Comparison of ENCODE assay signal across 1 cellular context in the genomic region with DNA sequence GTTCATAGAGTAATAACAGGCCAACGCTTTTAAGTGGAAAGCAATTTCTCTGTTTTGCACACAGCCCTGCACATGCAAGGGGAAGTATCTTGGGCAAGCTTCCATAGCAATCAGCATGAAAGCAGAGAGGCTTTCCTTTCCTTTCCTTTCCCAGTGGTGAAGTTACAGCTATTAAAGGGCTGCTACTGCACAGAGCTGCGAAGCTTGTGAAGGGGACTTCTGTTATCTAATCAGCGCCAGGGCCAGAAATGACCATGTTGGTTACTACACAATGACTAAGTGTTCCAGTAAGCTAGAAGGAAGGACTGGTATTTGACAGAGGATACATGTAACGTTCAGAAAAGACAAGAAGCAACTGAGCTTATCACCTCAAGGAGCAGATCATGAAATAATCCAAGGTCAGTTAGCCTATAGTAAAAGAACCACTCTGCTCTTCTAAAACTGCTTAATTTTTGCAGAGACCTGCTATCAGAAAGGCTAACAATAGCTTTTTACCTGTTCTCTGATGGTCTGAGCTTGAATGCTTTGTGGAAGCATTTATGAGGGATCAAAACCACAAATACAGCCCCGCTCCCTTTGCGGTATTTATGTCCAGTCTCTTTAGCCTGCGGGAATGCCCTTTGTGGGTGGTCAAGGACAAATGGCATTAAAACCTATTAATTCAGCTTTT.
TF ChIP-seq lines count a peak whose summit lies in the region.

No MANE protein-coding gene starts in this region.

TF ChIP-seq in K562, 482 proteins besides CTCF, POLR2A, EP300 and RAD21 (continued from another document and continues in another):
- TF ChIP-seq, protein P1, sequence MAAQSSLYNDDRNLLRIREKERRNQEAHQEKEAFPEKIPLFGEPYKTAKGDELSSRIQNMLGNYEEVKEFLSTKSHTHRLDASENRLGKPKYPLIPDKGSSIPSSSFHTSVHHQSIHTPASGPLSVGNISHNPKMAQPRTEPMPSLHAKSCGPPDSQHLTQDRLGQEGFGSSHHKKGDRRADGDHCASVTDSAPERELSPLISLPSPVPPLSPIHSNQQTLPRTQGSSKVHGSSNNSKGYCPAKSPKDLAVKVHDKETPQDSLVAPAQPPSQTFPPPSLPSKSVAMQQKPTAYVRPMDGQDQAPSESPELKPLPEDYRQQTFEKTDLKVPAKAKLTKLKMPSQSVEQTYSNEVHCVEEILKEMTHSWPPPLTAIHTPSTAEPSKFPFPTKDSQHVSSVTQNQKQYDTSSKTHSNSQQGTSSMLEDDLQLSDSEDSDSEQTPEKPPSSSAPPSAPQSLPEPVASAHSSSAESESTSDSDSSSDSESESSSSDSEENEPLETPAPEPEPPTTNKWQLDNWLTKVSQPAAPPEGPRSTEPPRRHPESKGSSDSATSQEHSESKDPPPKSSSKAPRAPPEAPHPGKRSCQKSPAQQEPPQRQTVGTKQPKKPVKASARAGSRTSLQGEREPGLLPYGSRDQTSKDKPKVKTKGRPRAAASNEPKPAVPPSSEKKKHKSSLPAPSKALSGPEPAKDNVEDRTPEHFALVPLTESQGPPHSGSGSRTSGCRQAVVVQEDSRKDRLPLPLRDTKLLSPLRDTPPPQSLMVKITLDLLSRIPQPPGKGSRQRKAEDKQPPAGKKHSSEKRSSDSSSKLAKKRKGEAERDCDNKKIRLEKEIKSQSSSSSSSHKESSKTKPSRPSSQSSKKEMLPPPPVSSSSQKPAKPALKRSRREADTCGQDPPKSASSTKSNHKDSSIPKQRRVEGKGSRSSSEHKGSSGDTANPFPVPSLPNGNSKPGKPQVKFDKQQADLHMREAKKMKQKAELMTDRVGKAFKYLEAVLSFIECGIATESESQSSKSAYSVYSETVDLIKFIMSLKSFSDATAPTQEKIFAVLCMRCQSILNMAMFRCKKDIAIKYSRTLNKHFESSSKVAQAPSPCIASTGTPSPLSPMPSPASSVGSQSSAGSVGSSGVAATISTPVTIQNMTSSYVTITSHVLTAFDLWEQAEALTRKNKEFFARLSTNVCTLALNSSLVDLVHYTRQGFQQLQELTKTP (IDR thresholded peaks at IDR 0.05; ENCODE audit: low read depth in 1 of 2, partially characterized antibody in 2 of 2), result peak; percentile 78 to 91
- TF ChIP-seq RBBP5 (IDR thresholded peaks at IDR 0.05; ENCODE audit: borderline replicate concordance, insufficient read depth, low read length, poor library complexity, severe bottlenecking) (peak; percentile 69), ELF1 (tag; IDR thresholded peaks at IDR 0.05) (peak; percentile 18; the same call in 1 of the 2 replicates), DMBX1 (CRISPR knock-in tag; IDR thresholded peaks at IDR 0.05; ENCODE audit: borderline replicate concordance) (peak; percentile 72; the same call in 1 of the 2 replicates), TBP (optimal IDR thresholded peaks at IDR 0.05; ENCODE audit: low read depth, low read length) (peak; percentile 73), CEBPB (tag; IDR thresholded peaks at IDR 0.05) (peak; percentile 82), ESRRA (IDR thresholded peaks at IDR 0.05; ENCODE audit: borderline replicate concordance, low read depth) (peak; percentile 97), RFX1 (IDR thresholded peaks at IDR 0.05) (peak; percentile 39; the same call in 1 of the 2 replicates), KDM5B (IDR thresholded peaks at IDR 0.05; ENCODE audit: insufficient replicate concordance, low read depth, low read length) (peak; percentile 31), STAT5B (CRISPR knock-in tag; IDR thresholded peaks at IDR 0.05) (no peak), NFRKB (IDR thresholded peaks at IDR 0.05; ENCODE audit: low read depth) (peak; percentile 93), RHOXF2B (CRISPR knock-in tag; conservative IDR thresholded peaks at IDR 0.05) (no peak), MBD2 (IDR thresholded peaks at IDR 0.05; ENCODE audit: borderline replicate concordance, low read depth) (peak; percentile 86), NBN (IDR thresholded peaks at IDR 0.05; ENCODE audit: low read depth) (peak; percentile 98), FOXK2 (conservative IDR thresholded peaks at IDR 0.05 in 1 of 2, IDR thresholded peaks at IDR 0.05 in 1 of 2; ENCODE audit: low read depth in 2 of 2) (peak; percentile 75 to 80; a peak in 3 of 4 replicates), ZNF316 (IDR thresholded peaks at IDR 0.05) (peak; percentile 93), SMAD1 (IDR thresholded peaks at IDR 0.05; ENCODE audit: low read depth, low read length, partially characterized antibody) (peak; percentile 89), ZNF766 (CRISPR knock-in tag; conservative IDR thresholded peaks at IDR 0.05) (peak; percentile 90), TAF1 (IDR thresholded peaks at IDR 0.05; ENCODE audit: control insufficient read depth, extremely low read depth, insufficient read depth, low read length, severe bottlenecking) (peak; percentile 63), POLR2H (tag; IDR thresholded peaks at IDR 0.05; ENCODE audit: low read depth) (peak; percentile 60; the same call in 1 of the 2 replicates), CBFA2T3 (IDR thresholded peaks at IDR 0.05) (peak; percentile 96), MAFG (tag; conservative IDR thresholded peaks at IDR 0.05) (peak; percentile 93), SREBF1 (IDR thresholded peaks at IDR 0.05; ENCODE audit: borderline replicate concordance, low read depth, low read length) (no peak), POLR2AphosphoS5 (IDR thresholded peaks at IDR 0.05; ENCODE audit: control insufficient read depth, insufficient read depth, low read depth, low read length) (peak; percentile 91), ZNF668 (CRISPR knock-in tag; IDR thresholded peaks at IDR 0.05) (peak; percentile 73; the same call in 1 of the 2 replicates), GABPB1 (CRISPR knock-in tag; IDR thresholded peaks at IDR 0.05) (peak; percentile 53), KLF16 (IDR thresholded peaks at IDR 0.05) (peak; percentile 82; the same call in 1 of the 2 replicates), HDAC3 (IDR thresholded peaks at IDR 0.05; ENCODE audit: borderline replicate concordance, partially characterized antibody) (peak; percentile 85), MEF2D (tag; conservative IDR thresholded peaks at IDR 0.05; ENCODE audit: low read depth) (peak; percentile 65; the same call in 1 of the 2 replicates), FOSL1 (tag; conservative IDR thresholded peaks at IDR 0.05) (peak; percentile 93), FOS (IDR thresholded peaks at IDR 0.05; ENCODE audit: extremely low read depth, insufficient read length) (peak; percentile 37), MYNN (IDR thresholded peaks at IDR 0.05) (peak; percentile 93), MYNN (CRISPR knock-in tag; IDR thresholded peaks at IDR 0.05) (no peak), BACH1 (tag; IDR thresholded peaks at IDR 0.05) (peak; percentile 73), ZBTB17 (CRISPR knock-in tag; IDR thresholded peaks at IDR 0.05) (0 out of 2 replicates have a peak, but pooled peaks have one; percentile 15), SP1 (CRISPR knock-in tag; IDR thresholded peaks at IDR 0.05) (peak; percentile 59; the same call in 1 of the 2 replicates), C11orf30 (IDR thresholded peaks at IDR 0.05; ENCODE audit: low read depth) (peak; percentile 94)
- TF ChIP-seq, protein P2, sequence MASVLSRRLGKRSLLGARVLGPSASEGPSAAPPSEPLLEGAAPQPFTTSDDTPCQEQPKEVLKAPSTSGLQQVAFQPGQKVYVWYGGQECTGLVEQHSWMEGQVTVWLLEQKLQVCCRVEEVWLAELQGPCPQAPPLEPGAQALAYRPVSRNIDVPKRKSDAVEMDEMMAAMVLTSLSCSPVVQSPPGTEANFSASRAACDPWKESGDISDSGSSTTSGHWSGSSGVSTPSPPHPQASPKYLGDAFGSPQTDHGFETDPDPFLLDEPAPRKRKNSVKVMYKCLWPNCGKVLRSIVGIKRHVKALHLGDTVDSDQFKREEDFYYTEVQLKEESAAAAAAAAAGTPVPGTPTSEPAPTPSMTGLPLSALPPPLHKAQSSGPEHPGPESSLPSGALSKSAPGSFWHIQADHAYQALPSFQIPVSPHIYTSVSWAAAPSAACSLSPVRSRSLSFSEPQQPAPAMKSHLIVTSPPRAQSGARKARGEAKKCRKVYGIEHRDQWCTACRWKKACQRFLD (CRISPR knock-in tag; IDR thresholded peaks at IDR 0.05), result peak; percentile 46; the same call in 1 of the 2 replicates
- TF ChIP-seq, protein P3, sequence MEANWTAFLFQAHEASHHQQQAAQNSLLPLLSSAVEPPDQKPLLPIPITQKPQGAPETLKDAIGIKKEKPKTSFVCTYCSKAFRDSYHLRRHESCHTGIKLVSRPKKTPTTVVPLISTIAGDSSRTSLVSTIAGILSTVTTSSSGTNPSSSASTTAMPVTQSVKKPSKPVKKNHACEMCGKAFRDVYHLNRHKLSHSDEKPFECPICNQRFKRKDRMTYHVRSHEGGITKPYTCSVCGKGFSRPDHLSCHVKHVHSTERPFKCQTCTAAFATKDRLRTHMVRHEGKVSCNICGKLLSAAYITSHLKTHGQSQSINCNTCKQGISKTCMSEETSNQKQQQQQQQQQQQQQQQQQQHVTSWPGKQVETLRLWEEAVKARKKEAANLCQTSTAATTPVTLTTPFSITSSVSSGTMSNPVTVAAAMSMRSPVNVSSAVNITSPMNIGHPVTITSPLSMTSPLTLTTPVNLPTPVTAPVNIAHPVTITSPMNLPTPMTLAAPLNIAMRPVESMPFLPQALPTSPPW (CRISPR knock-in tag; IDR thresholded peaks at IDR 0.05), result peak; percentile 48
- TF ChIP-seq, protein P4, sequence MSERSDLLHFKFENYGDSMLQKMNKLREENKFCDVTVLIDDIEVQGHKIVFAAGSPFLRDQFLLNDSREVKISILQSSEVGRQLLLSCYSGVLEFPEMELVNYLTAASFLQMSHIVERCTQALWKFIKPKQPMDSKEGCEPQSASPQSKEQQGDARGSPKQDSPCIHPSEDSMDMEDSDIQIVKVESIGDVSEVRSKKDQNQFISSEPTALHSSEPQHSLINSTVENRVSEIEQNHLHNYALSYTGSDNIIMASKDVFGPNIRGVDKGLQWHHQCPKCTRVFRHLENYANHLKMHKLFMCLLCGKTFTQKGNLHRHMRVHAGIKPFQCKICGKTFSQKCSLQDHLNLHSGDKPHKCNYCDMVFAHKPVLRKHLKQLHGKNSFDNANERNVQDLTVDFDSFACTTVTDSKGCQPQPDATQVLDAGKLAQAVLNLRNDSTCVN (CRISPR knock-in tag; IDR thresholded peaks at IDR 0.05), result peak; percentile 40; the same call in 1 of the 2 replicates
- TF ChIP-seq, protein P5, sequence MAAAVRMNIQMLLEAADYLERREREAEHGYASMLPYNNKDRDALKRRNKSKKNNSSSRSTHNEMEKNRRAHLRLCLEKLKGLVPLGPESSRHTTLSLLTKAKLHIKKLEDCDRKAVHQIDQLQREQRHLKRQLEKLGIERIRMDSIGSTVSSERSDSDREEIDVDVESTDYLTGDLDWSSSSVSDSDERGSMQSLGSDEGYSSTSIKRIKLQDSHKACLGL (CRISPR knock-in tag; IDR thresholded peaks at IDR 0.05; ENCODE audit: borderline replicate concordance, poor library complexity, severe bottlenecking), result no peak
- TF ChIP-seq, protein P6, sequence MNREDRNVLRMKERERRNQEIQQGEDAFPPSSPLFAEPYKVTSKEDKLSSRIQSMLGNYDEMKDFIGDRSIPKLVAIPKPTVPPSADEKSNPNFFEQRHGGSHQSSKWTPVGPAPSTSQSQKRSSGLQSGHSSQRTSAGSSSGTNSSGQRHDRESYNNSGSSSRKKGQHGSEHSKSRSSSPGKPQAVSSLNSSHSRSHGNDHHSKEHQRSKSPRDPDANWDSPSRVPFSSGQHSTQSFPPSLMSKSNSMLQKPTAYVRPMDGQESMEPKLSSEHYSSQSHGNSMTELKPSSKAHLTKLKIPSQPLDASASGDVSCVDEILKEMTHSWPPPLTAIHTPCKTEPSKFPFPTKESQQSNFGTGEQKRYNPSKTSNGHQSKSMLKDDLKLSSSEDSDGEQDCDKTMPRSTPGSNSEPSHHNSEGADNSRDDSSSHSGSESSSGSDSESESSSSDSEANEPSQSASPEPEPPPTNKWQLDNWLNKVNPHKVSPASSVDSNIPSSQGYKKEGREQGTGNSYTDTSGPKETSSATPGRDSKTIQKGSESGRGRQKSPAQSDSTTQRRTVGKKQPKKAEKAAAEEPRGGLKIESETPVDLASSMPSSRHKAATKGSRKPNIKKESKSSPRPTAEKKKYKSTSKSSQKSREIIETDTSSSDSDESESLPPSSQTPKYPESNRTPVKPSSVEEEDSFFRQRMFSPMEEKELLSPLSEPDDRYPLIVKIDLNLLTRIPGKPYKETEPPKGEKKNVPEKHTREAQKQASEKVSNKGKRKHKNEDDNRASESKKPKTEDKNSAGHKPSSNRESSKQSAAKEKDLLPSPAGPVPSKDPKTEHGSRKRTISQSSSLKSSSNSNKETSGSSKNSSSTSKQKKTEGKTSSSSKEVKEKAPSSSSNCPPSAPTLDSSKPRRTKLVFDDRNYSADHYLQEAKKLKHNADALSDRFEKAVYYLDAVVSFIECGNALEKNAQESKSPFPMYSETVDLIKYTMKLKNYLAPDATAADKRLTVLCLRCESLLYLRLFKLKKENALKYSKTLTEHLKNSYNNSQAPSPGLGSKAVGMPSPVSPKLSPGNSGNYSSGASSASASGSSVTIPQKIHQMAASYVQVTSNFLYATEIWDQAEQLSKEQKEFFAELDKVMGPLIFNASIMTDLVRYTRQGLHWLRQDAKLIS (CRISPR knock-in tag; IDR thresholded peaks at IDR 0.05), result peak; percentile 80
- TF ChIP-seq, protein P7, sequence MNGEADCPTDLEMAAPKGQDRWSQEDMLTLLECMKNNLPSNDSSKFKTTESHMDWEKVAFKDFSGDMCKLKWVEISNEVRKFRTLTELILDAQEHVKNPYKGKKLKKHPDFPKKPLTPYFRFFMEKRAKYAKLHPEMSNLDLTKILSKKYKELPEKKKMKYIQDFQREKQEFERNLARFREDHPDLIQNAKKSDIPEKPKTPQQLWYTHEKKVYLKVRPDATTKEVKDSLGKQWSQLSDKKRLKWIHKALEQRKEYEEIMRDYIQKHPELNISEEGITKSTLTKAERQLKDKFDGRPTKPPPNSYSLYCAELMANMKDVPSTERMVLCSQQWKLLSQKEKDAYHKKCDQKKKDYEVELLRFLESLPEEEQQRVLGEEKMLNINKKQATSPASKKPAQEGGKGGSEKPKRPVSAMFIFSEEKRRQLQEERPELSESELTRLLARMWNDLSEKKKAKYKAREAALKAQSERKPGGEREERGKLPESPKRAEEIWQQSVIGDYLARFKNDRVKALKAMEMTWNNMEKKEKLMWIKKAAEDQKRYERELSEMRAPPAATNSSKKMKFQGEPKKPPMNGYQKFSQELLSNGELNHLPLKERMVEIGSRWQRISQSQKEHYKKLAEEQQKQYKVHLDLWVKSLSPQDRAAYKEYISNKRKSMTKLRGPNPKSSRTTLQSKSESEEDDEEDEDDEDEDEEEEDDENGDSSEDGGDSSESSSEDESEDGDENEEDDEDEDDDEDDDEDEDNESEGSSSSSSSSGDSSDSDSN (IDR thresholded peaks at IDR 0.05; ENCODE audit: borderline replicate concordance in 1 of 2, low read depth in 2 of 2, low read length in 2 of 2), result peak; percentile 67 to 97; a peak in 3 of 4 replicates
- TF ChIP-seq, protein P8, sequence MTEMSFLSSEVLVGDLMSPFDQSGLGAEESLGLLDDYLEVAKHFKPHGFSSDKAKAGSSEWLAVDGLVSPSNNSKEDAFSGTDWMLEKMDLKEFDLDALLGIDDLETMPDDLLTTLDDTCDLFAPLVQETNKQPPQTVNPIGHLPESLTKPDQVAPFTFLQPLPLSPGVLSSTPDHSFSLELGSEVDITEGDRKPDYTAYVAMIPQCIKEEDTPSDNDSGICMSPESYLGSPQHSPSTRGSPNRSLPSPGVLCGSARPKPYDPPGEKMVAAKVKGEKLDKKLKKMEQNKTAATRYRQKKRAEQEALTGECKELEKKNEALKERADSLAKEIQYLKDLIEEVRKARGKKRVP (CRISPR knock-in tag; IDR thresholded peaks at IDR 0.05), result 0 out of 2 replicates have a peak, but pooled peaks have one; percentile 8
